Comparison of ENCODE assay signal across 15 cellular contexts in genomic region chr5:150057052-150057451, GRCh38.
A peak's percentile ranks its signal among the peaks of the same experiment; 100 is the strongest.
DNase-seq lines count a peak whose midpoint lies in the region; ATAC-seq and TF ChIP-seq lines count a peak whose summit lies in the region.
"Had no signal": no experiment of that assay in that cellular context is flagged by ENCODE, and none has a peak within 500 bp of the region (broad histone marks: within the 10 kb centered on the region; RNA-seq: fewer than 3 reads in every experiment).

No MANE protein-coding gene starts in this region.

- H3K4me3 Mint-ChIP-seq in activated naive CD4-positive, alpha-beta T cell treated with anti-CD3 and anti-CD28 coated beads, Interleukin-2, amount 10 ng/mL, durations not matched to agents 7 days and 5 days: no peak overlapping the region

- H3K4me1 ChIP-seq in BLaER1 treated with 17β-estradiol and CSF1 and Interleukin-3, amounts not matched to agents 10 nM and 100 nM: peaks cover 44 to 100% (median 90%) of the 10 kb centered on the region in 10 experiments
- H3K4me1 ChIP-seq in RWPE2 (ENCODE audit: insufficient read depth, poor library complexity, severe bottlenecking): peaks cover 11% of the 10 kb centered on the region
- H3K4me1 ChIP-seq: BE2C had no signal

- peaks cover 4% of the 10 kb centered on the region for H3K27me3 Mint-ChIP-seq in activated naive CD4-positive, alpha-beta T cell treated with anti-CD3 and anti-CD28 coated beads, Interleukin-2, amount 10 ng/mL, durations not matched to agents 7 days and 5 days

- no peak overlapping the region for H3K4me3 ChIP-seq in BLaER1 treated with 17β-estradiol and CSF1 and Interleukin-3, amounts not matched to agents 10 nM and 100 nM
- no peak overlapping the region for H3K4me3 ChIP-seq in RWPE2 (ENCODE audit: severe bottlenecking)
- H3K4me3 ChIP-seq: GM23338 had no signal

- peaks cover 0 to 70% (median 10%) of the 10 kb centered on the region in 11 experiments; a peak in 11 of 22 replicates for H4K20me1 ChIP-seq in BLaER1 treated with 17β-estradiol and CSF1 and Interleukin-3, amounts not matched to agents 10 nM and 100 nM

- no peak overlapping the region for H3K27ac Mint-ChIP-seq in activated naive CD4-positive, alpha-beta T cell treated with anti-CD3 and anti-CD28 coated beads, Interleukin-2, amount 10 ng/mL, durations not matched to agents 7 days and 5 days

- H3K9ac ChIP-seq in BLaER1 treated with 17β-estradiol and CSF1 and Interleukin-3, amounts not matched to agents 10 nM and 100 nM: peak overlapping the region in 6 of 11 experiments; percentile 10 to 72 (median 56); a peak in 5 of 22 replicates

- H3K9me3 ChIP-seq in BLaER1 treated with 17β-estradiol and CSF1 and Interleukin-3, amounts not matched to agents 10 nM and 100 nM (replicated peaks in 1 of 11): no peaks in the 10 kb centered on the region
- H3K9me3 ChIP-seq in RWPE2 (ENCODE audit: severe bottlenecking): no peaks in the 10 kb centered on the region
- H3K9me3 ChIP-seq: BE2C had no signal

- peaks cover 12% of the 10 kb centered on the region for H3K36me3 Mint-ChIP-seq in activated naive CD4-positive, alpha-beta T cell treated with anti-CD3 and anti-CD28 coated beads, Interleukin-2, amount 10 ng/mL, durations not matched to agents 7 days and 5 days

- H3K4me2 ChIP-seq in BLaER1 treated with 17β-estradiol and CSF1 and Interleukin-3, amounts not matched to agents 10 nM and 100 nM: peak overlapping the region in 5 of 11 experiments; percentile 78 to 88 (median 83); a peak in 9 of 22 replicates

- ATAC-seq in RWPE2 (ENCODE audit: low read depth) (no peak), HG02885 (IDR thresholded peaks at IDR 0.05; ENCODE audit: poor library complexity, unreplicated experiment) (no peak)

- peaks cover 2% of the 10 kb centered on the region for H3K4me1 Mint-ChIP-seq in activated naive CD4-positive, alpha-beta T cell treated with anti-CD3 and anti-CD28 coated beads, Interleukin-2, amount 10 ng/mL, durations not matched to agents 7 days and 5 days

- H3K9me3 Mint-ChIP-seq in activated naive CD4-positive, alpha-beta T cell treated with anti-CD3 and anti-CD28 coated beads, Interleukin-2, amount 10 ng/mL, durations not matched to agents 7 days and 5 days: no peaks in the 10 kb centered on the region
- H3K9me3 Mint-ChIP-seq: GM23338 had no signal

- peak; percentile 15 for DNase-seq in activated naive CD4-positive, alpha-beta T cell treated with anti-CD3 and anti-CD28 coated beads, Interleukin-2, amount 10 ng/mL, durations not matched to agents 7 days and 5 days
- DNase-seq in activated naive CD4-positive, alpha-beta T cell treated with Interleukin-2 at 50 U/mL for 16 hours: no peak
- DNase-seq in RWPE2 (ENCODE audit: low spot score) (peak; percentile 59), kidney tubule cell (ENCODE audit: low spot score) (peak; percentile 52), NCI-H345 (lab: John Stamatoyannopoulos, UW) (no peak), NCI-H524 (lab: John Stamatoyannopoulos, UW) (no peak)
- DNase-seq: BE2C, MV-4-11, NCI-H187 treated with DMSO at 0.1 percent for 48 hours, NCI-H226, NCI-H526 treated with DMSO at 0.1 percent for 48 hours, Right ventricle myocardium superior had no signal

- H3K27ac ChIP-seq in BLaER1 treated with 17β-estradiol and CSF1 and Interleukin-3, amounts not matched to agents 10 nM and 100 nM: peak overlapping the region in 10 of 11 experiments; percentile 32 to 93 (median 84); a peak in 16 of 22 replicates
- no peak overlapping the region for H3K27ac ChIP-seq in RWPE2 (ENCODE audit: poor library complexity, severe bottlenecking)

- no peak for TF ChIP-seq CTCF in RWPE2 (IDR thresholded peaks at IDR 0.05; ENCODE audit: poor library complexity, severe bottlenecking)

- H3K36me3 ChIP-seq in BLaER1 treated with 17β-estradiol and CSF1 and Interleukin-3, amounts not matched to agents 10 nM and 100 nM: peaks cover 85 to 97% (median 93%) of the 10 kb centered on the region in 11 experiments
- peaks cover 23% of the 10 kb centered on the region for H3K36me3 ChIP-seq in RWPE2 (ENCODE audit: low read depth)

- CTCF ChIA-PET in activated naive CD4-positive, alpha-beta T cell treated with anti-CD3 and anti-CD28 coated beads, Interleukin-2, amount 10 ng/mL, durations not matched to agents 7 days and 5 days (lab: Charles Lee): no interaction called here

- no peaks in the 10 kb centered on the region for H3K27me3 ChIP-seq in BLaER1 treated with 17β-estradiol and CSF1 and Interleukin-3, amounts not matched to agents 10 nM and 100 nM
- H3K27me3 ChIP-seq in RWPE2 (ENCODE audit: insufficient read depth, poor library complexity, severe bottlenecking): no peaks in the 10 kb centered on the region
- H3K27me3 ChIP-seq: BE2C had no signal

Comparison
In these comparisons a context has a peak if more than half of its experiments do, and no peak if none do; other contexts are left out.
1. DNase-seq: peak in activated naive CD4-positive, alpha-beta T cell treated with anti-CD3 and anti-CD28 coated beads, Interleukin-2, amount 10 ng/mL, durations not matched to agents 7 days and 5 days (single experiment), RWPE2 (single experiment) and kidney tubule cell (single experiment); none in activated naive CD4-positive, alpha-beta T cell treated with Interleukin-2 at 50 U/mL for 16 hours (single experiment), NCI-H345 (single experiment) and NCI-H524 (0 of 2).